In the genomic region with DNA sequence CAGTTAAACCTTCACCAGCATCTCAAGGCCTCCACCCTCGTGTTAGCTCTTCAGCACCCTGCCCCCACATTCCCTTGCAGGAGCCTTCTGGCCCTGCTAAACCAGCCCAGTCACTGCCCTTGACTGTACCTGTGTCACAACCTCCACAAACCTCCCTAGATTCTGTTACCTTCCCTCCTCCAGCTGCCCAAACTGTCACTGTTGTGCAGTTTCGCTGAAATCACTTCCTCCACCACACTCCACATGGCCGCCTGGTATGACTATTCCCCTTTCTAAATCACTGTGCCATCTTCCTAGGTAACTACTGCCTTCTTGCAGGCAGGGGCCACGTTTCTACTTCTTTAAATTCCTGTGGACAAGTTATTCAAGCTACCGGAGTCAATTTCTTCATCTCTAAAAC, we compare ENCODE assay signal across 20 cellular contexts.
DNase-seq lines count a peak whose midpoint lies in the region; ATAC-seq and TF ChIP-seq lines count a peak whose summit lies in the region.
"Had no signal": no experiment of that assay in that cellular context is flagged by ENCODE, and none has a peak within 500 bp of the region (broad histone marks: within the 10 kb centered on the region; RNA-seq: fewer than 3 reads in every experiment).

No MANE protein-coding gene starts in this region.

- no peak for TF ChIP-seq POLR2A in thyroid gland (IDR thresholded peaks at IDR 0.05)

- H3K27me3 Mint-ChIP-seq in T-cell: no peaks in the 10 kb centered on the region
- peaks cover 21 to 24% of the 10 kb centered on the region in 2 donors for H3K27me3 Mint-ChIP-seq in natural killer cell treated with Interleukin-12 subunit alpha and Interleukin-12 subunit beta and Interleukin-15 and Interleukin-18, amount 100 ng/mL, for 72 hours
- H3K27me3 Mint-ChIP-seq: CD4-positive, CD25-positive, alpha-beta regulatory T cell; IgD-negative memory B cell had no signal

- ATAC-seq in HG03175 (IDR thresholded peaks at IDR 0.05; ENCODE audit: unreplicated experiment) (peak; percentile 57), T-cell (replicated peaks in 1 of 4) (no peak)
- ATAC-seq in natural killer cell treated with Interleukin-12 subunit alpha and Interleukin-12 subunit beta and Interleukin-15 and Interleukin-18, amount 100 ng/mL, for 72 hours: no peak
- ATAC-seq: Panc1, Right ventricle myocardium inferior had no signal

- no peaks in the 10 kb centered on the region for H3K9me3 Mint-ChIP-seq in T-cell
- no peaks in the 10 kb centered on the region for H3K9me3 Mint-ChIP-seq in natural killer cell treated with Interleukin-12 subunit alpha and Interleukin-12 subunit beta and Interleukin-15 and Interleukin-18, amount 100 ng/mL, for 72 hours
- H3K9me3 Mint-ChIP-seq: CD4-positive, CD25-positive, alpha-beta regulatory T cell; IgD-negative memory B cell had no signal

- peak; percentile 14 for DNase-seq in stimulated activated CD4-positive, alpha-beta T cell treated with anti-CD3 and anti-CD28 coated beads, Interleukin-1b, Interleukin-23, amount 100 ng/mL, for 48 hours
- DNase-seq in stimulated activated CD4-positive, alpha-beta T cell treated with anti-CD3 and anti-CD28 coated beads, Interleukin-2, amount 100 ng/mL, for 48 hours: no peak
- DNase-seq in left kidney (ENCODE audit: low read depth, low spot score) (peak; percentile 76), T-cell (no peak), thyroid gland (no peak)
- no peak for DNase-seq in natural killer cell treated with Interleukin-12 subunit alpha and Interleukin-12 subunit beta and Interleukin-15 and Interleukin-18, amount 100 ng/mL, for 72 hours (ENCODE audit: low spot score)
- DNase-seq: ACHN; Caco-2; CD4-positive, CD25-positive, alpha-beta regulatory T cell; EL; NCI-H1105 treated with DMSO at 0.1 percent for 48 hours; NCI-H1694 treated with DMSO at 0.1 percent for 48 hours; NCI-H2107; NCI-H2227 treated with DMSO at 0.1 percent for 48 hours; NCI-H524 had no signal

- no peaks in the 10 kb centered on the region for H3K4me1 ChIP-seq in thyroid gland
- H3K4me1 ChIP-seq: Caco-2 had no signal

- H3K36me3 ChIP-seq in thyroid gland: no peaks in the 10 kb centered on the region

- 73 to 79% methylated on average over 5 of the region's 5 CpGs for WGBS in thyroid gland, 2 donors

- no peak overlapping the region for H3K27ac ChIP-seq in thyroid gland
- H3K27ac ChIP-seq: SK-N-MC had no signal

- no peak overlapping the region for H3K4me3 Mint-ChIP-seq in T-cell
- no peak overlapping the region for H3K4me3 Mint-ChIP-seq in natural killer cell treated with Interleukin-12 subunit alpha and Interleukin-12 subunit beta and Interleukin-15 and Interleukin-18, amount 100 ng/mL, for 72 hours
- H3K4me3 Mint-ChIP-seq: CD4-positive, CD25-positive, alpha-beta regulatory T cell; IgD-negative memory B cell had no signal

- intact Hi-C loops in thyroid gland (cut with DNase I): no loop called here

- TF ChIP-seq CTCF in thyroid gland (IDR thresholded peaks at IDR 0.05): no peak

- H3K27me3 ChIP-seq in thyroid gland: no peaks in the 10 kb centered on the region

- no peaks in the 10 kb centered on the region for H3K4me1 Mint-ChIP-seq in T-cell
- no peaks in the 10 kb centered on the region for H3K4me1 Mint-ChIP-seq in natural killer cell treated with Interleukin-12 subunit alpha and Interleukin-12 subunit beta and Interleukin-15 and Interleukin-18, amount 100 ng/mL, for 72 hours (ENCODE audit: low read depth in 2 of 2)
- H3K4me1 Mint-ChIP-seq: CD4-positive, CD25-positive, alpha-beta regulatory T cell; IgD-negative memory B cell had no signal

- H3K9me3 ChIP-seq in thyroid gland: no peaks in the 10 kb centered on the region
- H3K9me3 ChIP-seq: Caco-2 had no signal

- H3K27ac Mint-ChIP-seq in T-cell: no peak overlapping the region
- no peak overlapping the region for H3K27ac Mint-ChIP-seq in natural killer cell treated with Interleukin-12 subunit alpha and Interleukin-12 subunit beta and Interleukin-15 and Interleukin-18, amount 100 ng/mL, for 72 hours
- H3K27ac Mint-ChIP-seq: IgD-negative memory B cell had no signal

- POLR2A ChIA-PET in T-cell (lab: Charles Lee): no interaction called here

- CTCF ChIA-PET in T-cell (lab: Charles Lee): no interaction called here

- H3K4me3 ChIP-seq in thyroid gland (replicated peaks in 1 of 3): no peak overlapping the region
- H3K4me3 ChIP-seq: SK-N-MC had no signal

- H3K36me3 Mint-ChIP-seq in T-cell: no peaks in the 10 kb centered on the region
- H3K36me3 Mint-ChIP-seq in natural killer cell treated with Interleukin-12 subunit alpha and Interleukin-12 subunit beta and Interleukin-15 and Interleukin-18, amount 100 ng/mL, for 72 hours: no peaks in the 10 kb centered on the region
- H3K36me3 Mint-ChIP-seq: CD4-positive, CD25-positive, alpha-beta regulatory T cell; IgD-negative memory B cell had no signal

Comparison
In these comparisons a context has a peak if more than half of its experiments do, and no peak if none do; other contexts are left out.
1. DNase-seq: peak in stimulated activated CD4-positive, alpha-beta T cell treated with anti-CD3 and anti-CD28 coated beads, Interleukin-1b, Interleukin-23, amount 100 ng/mL, for 48 hours (single experiment) and left kidney (single experiment); none in stimulated activated CD4-positive, alpha-beta T cell treated with anti-CD3 and anti-CD28 coated beads, Interleukin-2, amount 100 ng/mL, for 48 hours (0 of 2), T-cell (0 of 34), natural killer cell treated with Interleukin-12 subunit alpha and Interleukin-12 subunit beta and Interleukin-15 and Interleukin-18, amount 100 ng/mL, for 72 hours (single experiment) and thyroid gland (0 of 2).